32 cellular contexts compared by ENCODE assay signal in the genomic region with DNA sequence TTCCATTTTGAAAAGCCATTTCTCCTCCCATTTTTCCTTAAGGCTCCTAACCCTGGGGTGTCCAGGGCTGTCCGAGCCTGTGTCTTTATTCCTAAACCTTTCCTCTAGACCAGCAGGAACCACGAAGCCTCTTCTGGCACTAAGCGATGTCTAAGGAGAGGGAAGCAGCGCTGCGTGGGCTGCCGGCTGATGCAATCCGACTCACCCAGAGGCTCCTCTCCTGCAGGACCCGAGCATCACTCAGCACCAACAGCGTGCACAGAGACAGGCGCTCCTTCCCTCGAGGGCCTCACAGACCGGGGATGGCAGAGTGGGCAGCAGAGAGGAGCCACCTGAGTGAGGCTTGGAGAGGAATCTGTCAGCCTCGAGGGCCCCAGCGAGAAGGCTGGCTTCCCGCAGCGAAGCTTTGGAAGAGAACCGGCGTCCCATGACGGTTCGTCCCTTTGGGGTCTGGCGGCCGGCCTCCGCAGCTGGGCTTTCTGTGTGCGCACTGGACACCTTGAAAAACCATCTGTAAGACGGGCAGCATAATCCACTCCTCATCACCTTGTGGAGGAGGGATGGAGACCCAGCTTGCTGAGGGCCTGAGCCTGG.
A peak's percentile ranks its signal among the peaks of the same experiment; 100 is the strongest.
DNase-seq lines count a peak whose midpoint lies in the region; FAIRE-seq and TF ChIP-seq lines count a peak whose summit lies in the region.
"Had no signal": no experiment of that assay in that cellular context is flagged by ENCODE, and none has a peak within 500 bp of the region (broad histone marks: within the 10 kb centered on the region; RNA-seq: fewer than 3 reads in every experiment).

No MANE protein-coding gene starts in this region.

- H3K4me1 Mint-ChIP-seq in activated CD4-positive, alpha-beta T cell treated with anti-CD3 and anti-CD28 coated beads, Interleukin-2, amount 10 ng/mL, durations not matched to agents 7 days and 5 days = no peaks in the 10 kb centered on the region
- H3K4me1 Mint-ChIP-seq: CD8-positive, alpha-beta memory T cell had no signal

- TF ChIP-seq CTCF in HEK293 (tag by site-specific recombination; IDR thresholded peaks at IDR 0.05) = no peak
- no peak for TF ChIP-seq CTCF in coronary artery (IDR thresholded peaks at IDR 0.05)
- no peak for TF ChIP-seq CTCF in osteoblast (IDR thresholded peaks at IDR 0.05; ENCODE audit: extremely low read depth, low read depth, low read length)

- no peaks in the 10 kb centered on the region for H3K79me2 ChIP-seq in osteoblast (ENCODE audit: insufficient read depth, low read length)

- no peak overlapping the region for H3K4me2 ChIP-seq in osteoblast (ENCODE audit: insufficient read depth, low read length)

- CTCF ChIA-PET in HEK293 (lab: Yijun Ruan, JAX) = interaction anchor here (0.6 to 1.2 kb wide), 3 partner anchors 163 to 310 kb away, joined by 3 read pairs; no protein-coding TSS in a partner anchor
- CTCF ChIA-PET in activated CD4-positive, alpha-beta T cell treated with anti-CD3 and anti-CD28 coated beads, Interleukin-2, amount 10 ng/mL, durations not matched to agents 7 days and 5 days (lab: Charles Lee) = no interaction called here

- H3K9me3 Mint-ChIP-seq in activated CD4-positive, alpha-beta T cell treated with anti-CD3 and anti-CD28 coated beads, Interleukin-2, amount 10 ng/mL, durations not matched to agents 7 days and 5 days = no peaks in the 10 kb centered on the region
- H3K9me3 Mint-ChIP-seq: CD8-positive, alpha-beta memory T cell; natural killer cell treated with Interleukin-12 subunit alpha and Interleukin-12 subunit beta and Interleukin-15 and Interleukin-18, amount 100 ng/mL, for 72 hours; stimulated activated naive CD8-positive, alpha-beta T cell treated with anti-CD3 and anti-CD28 coated beads, Interleukin-15, amount 100 ng/mL, for 72 hours had no signal

- peaks cover 7% of the 10 kb centered on the region for H3K27me3 Mint-ChIP-seq in activated CD4-positive, alpha-beta T cell treated with anti-CD3 and anti-CD28 coated beads, Interleukin-2, amount 10 ng/mL, durations not matched to agents 7 days and 5 days

- no peaks in the 10 kb centered on the region for H3K27me3 ChIP-seq in osteoblast (ENCODE audit: insufficient read depth, low read length)
- H3K27me3 ChIP-seq: foreskin keratinocyte, thyroid gland, vagina had no signal

- DNase-seq in RKO (ENCODE audit: low spot score) (peak; percentile 3), coronary artery (ENCODE audit: low spot score) (no peak), osteoblast (ENCODE audit: insufficient read length, low spot score, missing footprints) (no peak), RCC 7860 (ENCODE audit: low spot score) (no peak), AML-193 (lab: John Stamatoyannopoulos, UW) (no peak)
- no peak for DNase-seq in activated CD4-positive, alpha-beta T cell treated with anti-CD3 and anti-CD28 coated beads, Interleukin-2, amount 10 ng/mL, durations not matched to agents 7 days and 5 days
- no peak for DNase-seq in activated T-cell treated with anti-CD3 and anti-CD28 coated beads, Interleukin-2, amount 50 U/mL, for 48 hours
- DNase-seq: activated CD4-positive, alpha-beta T cell treated with anti-CD3 and anti-CD28 coated beads, Interleukin-2, amount 50 U/mL, for 1 hour; activated gamma-delta T cell; activated T-cell treated with anti-CD3 and anti-CD28 coated beads, Interleukin-2, amount 50 U/mL, for 1 hour; BE2C; CD8-positive, alpha-beta memory T cell; DMS 273 treated with DMSO at 0.1 percent for 48 hours; foreskin keratinocyte; islet precursor cell; Kasumi-1; left ventricle myocardium inferior; MV-4-11; NCI-H1436 treated with DMSO at 0.1 percent for 48 hours; NCI-H2081 treated with DMSO at 0.1 percent for 48 hours; NCI-H2227 treated with DMSO at 0.1 percent for 48 hours; NCI-H526 treated with DMSO at 0.1 percent for 48 hours; stimulated activated CD4-positive, alpha-beta T cell treated with anti-CD3 and anti-CD28 coated beads, Interleukin-2, amount 100 ng/mL, for 24 hours; stimulated activated naive CD8-positive, alpha-beta T cell treated with anti-CD3 and anti-CD28 coated beads, Interleukin-15, amount 100 ng/mL, for 72 hours; T1000; thyroid gland had no signal

- no peak overlapping the region for H3K4me3 Mint-ChIP-seq in activated CD4-positive, alpha-beta T cell treated with anti-CD3 and anti-CD28 coated beads, Interleukin-2, amount 10 ng/mL, durations not matched to agents 7 days and 5 days
- H3K4me3 Mint-ChIP-seq: CD8-positive, alpha-beta memory T cell; natural killer cell treated with Interleukin-12 subunit alpha and Interleukin-12 subunit beta and Interleukin-15 and Interleukin-18, amount 100 ng/mL, for 72 hours; stimulated activated naive CD8-positive, alpha-beta T cell treated with anti-CD3 and anti-CD28 coated beads, Interleukin-15, amount 100 ng/mL, for 72 hours had no signal

- peak overlapping the region; percentile 67 for H2AFZ ChIP-seq in osteoblast (ENCODE audit: low read length)

- H3K4me1 ChIP-seq in HEK293 (ENCODE audit: control insufficient read depth, insufficient read depth, low read length) = no peaks in the 10 kb centered on the region
- H3K4me1 ChIP-seq in osteoblast (ENCODE audit: insufficient read depth, low read length) = peaks cover 19% of the 10 kb centered on the region
- H3K4me1 ChIP-seq: BE2C, left ventricle myocardium inferior, thyroid gland, vagina had no signal

- H3K9me3 ChIP-seq in HEK293 (ENCODE audit: control insufficient read depth, insufficient read depth, low read depth, low read length) (no peaks in the 10 kb centered on the region), osteoblast (ENCODE audit: low read depth, low read length) (no peaks in the 10 kb centered on the region)
- H3K9me3 ChIP-seq: BE2C, esophagus muscularis mucosa, heart left ventricle, left ventricle myocardium inferior, thyroid gland, vagina had no signal

- POLR2A ChIA-PET in HEK293 (lab: Yijun Ruan, JAX) = no interaction called here
- POLR2A ChIA-PET in activated CD4-positive, alpha-beta T cell treated with anti-CD3 and anti-CD28 coated beads, Interleukin-2, amount 10 ng/mL, durations not matched to agents 7 days and 5 days (lab: Charles Lee) = no interaction called here

- no peak overlapping the region for H3K27ac Mint-ChIP-seq in activated CD4-positive, alpha-beta T cell treated with anti-CD3 and anti-CD28 coated beads, Interleukin-2, amount 10 ng/mL, durations not matched to agents 7 days and 5 days
- H3K27ac Mint-ChIP-seq: CD8-positive, alpha-beta memory T cell; natural killer cell treated with Interleukin-12 subunit alpha and Interleukin-12 subunit beta and Interleukin-15 and Interleukin-18, amount 100 ng/mL, for 72 hours; stimulated activated naive CD8-positive, alpha-beta T cell treated with anti-CD3 and anti-CD28 coated beads, Interleukin-15, amount 100 ng/mL, for 72 hours had no signal

- no peaks in the 10 kb centered on the region for H3K36me3 Mint-ChIP-seq in activated CD4-positive, alpha-beta T cell treated with anti-CD3 and anti-CD28 coated beads, Interleukin-2, amount 10 ng/mL, durations not matched to agents 7 days and 5 days (ENCODE audit: low read depth)
- H3K36me3 Mint-ChIP-seq: CD8-positive, alpha-beta memory T cell; natural killer cell treated with Interleukin-12 subunit alpha and Interleukin-12 subunit beta and Interleukin-15 and Interleukin-18, amount 100 ng/mL, for 72 hours had no signal

- no peak overlapping the region for H3K27ac ChIP-seq in HEK293 (ENCODE audit: extremely low read depth, low read depth, low read length)
- H3K27ac ChIP-seq in coronary artery = peak overlapping the region; percentile 95 to 96
- H3K27ac ChIP-seq in osteoblast (ENCODE audit: low read depth, low read length) = peak overlapping the region; percentile 28
- H3K27ac ChIP-seq: esophagus muscularis mucosa, foreskin keratinocyte, left ventricle myocardium inferior, thyroid gland, vagina had no signal

- H3K4me3 ChIP-seq in HEK293 (ENCODE audit: low read depth, low read length) = no peak overlapping the region
- H3K4me3 ChIP-seq in coronary artery = no peak overlapping the region
- H3K4me3 ChIP-seq in osteoblast (ENCODE audit: insufficient read depth, low read length) = no peak overlapping the region
- H3K4me3 ChIP-seq: esophagus muscularis mucosa, heart left ventricle, left ventricle myocardium inferior, thyroid gland, vagina had no signal

- H4K20me1 ChIP-seq in osteoblast (ENCODE audit: insufficient read depth, low read length) = no peaks in the 10 kb centered on the region

- no peak for FAIRE-seq in RCC 7860 (lab: Jason Lieb, UNC)
- FAIRE-seq: endometrium had no signal

- H3K36me3 ChIP-seq in HEK293 (ENCODE audit: control insufficient read depth in 2 of 2, insufficient read depth in 1 of 2, low read length in 2 of 2) (no peaks in the 10 kb centered on the region), osteoblast (ENCODE audit: insufficient read depth, low read length) (no peaks in the 10 kb centered on the region)
- H3K36me3 ChIP-seq: BE2C, esophagus muscularis mucosa, heart left ventricle, left ventricle myocardium inferior, thyroid gland, vagina had no signal

TF ChIP-seq in HEK293, 187 proteins besides CTCF, POLR2A, EP300 and RAD21:
- TF ChIP-seq ZNF19 (tag by site-specific recombination; IDR thresholded peaks at IDR 0.05; ENCODE audit: low read depth) (no peak), ZFHX2 (tag by site-specific recombination; conservative IDR thresholded peaks at IDR 0.05) (0 out of 2 replicates have a peak, but pooled peaks have one; percentile 19)
